1 cellular context compared by ENCODE assay signal in the genomic region with DNA sequence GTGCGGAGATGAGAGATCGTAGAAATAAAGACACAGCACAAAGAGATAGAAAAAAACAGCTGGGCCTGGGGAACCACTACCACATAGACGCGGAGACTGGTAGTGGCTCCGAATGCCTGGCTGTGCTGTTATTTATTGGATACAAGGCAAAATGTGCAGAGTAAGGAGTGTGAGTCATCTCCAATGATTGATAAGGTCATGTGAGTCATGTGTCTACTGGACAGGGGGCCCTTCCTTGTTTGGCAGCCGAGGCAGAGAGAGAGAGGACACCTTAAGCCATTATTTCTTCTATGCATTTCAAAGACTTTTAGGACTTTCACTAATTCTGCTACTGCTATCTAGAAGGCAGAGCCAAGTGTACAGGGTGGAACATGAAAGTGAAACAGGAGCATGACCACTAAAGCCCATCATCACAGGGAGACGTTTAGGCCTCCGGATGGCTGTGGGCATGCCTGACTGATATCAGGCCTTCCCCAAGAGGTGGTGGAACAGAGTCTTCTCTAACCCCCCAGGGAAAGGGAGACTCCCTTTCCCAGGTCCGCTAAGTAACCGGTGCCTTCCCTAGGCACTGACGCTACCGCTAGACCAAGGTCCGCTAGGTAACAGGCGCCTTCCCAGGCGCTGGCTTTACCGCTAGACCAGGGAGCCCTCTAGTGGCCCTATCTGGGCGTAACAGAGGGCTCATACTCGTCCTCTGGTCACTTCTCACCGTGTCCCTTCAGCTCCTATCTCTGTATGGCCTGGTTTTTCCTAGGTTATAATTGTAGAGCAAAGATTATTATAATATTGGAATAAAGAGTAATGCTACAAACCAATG.
TF ChIP-seq lines count a peak whose summit lies in the region.

No MANE protein-coding gene starts in this region.

TF ChIP-seq in GM12878, 131 proteins besides CTCF, POLR2A, EP300 and RAD21 (continued from another document):
- TF ChIP-seq CUX1 (IDR thresholded peaks at IDR 0.05; ENCODE audit: insufficient replicate concordance, low read depth, low read length) = no peak
- no peak for TF ChIP-seq ZNF592 (IDR thresholded peaks at IDR 0.05)
TF ChIP-seq in GM12878: peak in this region for 2.
